10 cellular contexts compared by ENCODE assay signal in genomic region chr16:16062023-16062932, GRCh38.
DNase-seq lines count a peak whose midpoint lies in the region; ATAC-seq and TF ChIP-seq lines count a peak whose summit lies in the region.
"Had no signal": no experiment of that assay in that cellular context is flagged by ENCODE, and none has a peak within 500 bp of the region (broad histone marks: within the 10 kb centered on the region; RNA-seq: fewer than 3 reads in every experiment).

No MANE protein-coding gene starts in this region.

- ATAC-seq in Right ventricle myocardium inferior (peak; percentile 81), gastroesophageal sphincter (peak; percentile 85), GM21576 (IDR thresholded peaks at IDR 0.05; ENCODE audit: unreplicated experiment) (no peak), HG02870 (IDR thresholded peaks at IDR 0.05; ENCODE audit: unreplicated experiment) (no peak)

- in situ Hi-C loops in transverse colon (cut with MboI; ENCODE audit: low pct_ligation_motif_present in 1 of 4, low pct_unique_long_range_greater_than_20kb in 1 of 4, low sequenced_read_pairs in 3 of 4), result no loop called here

- H3K27me3 Mint-ChIP-seq in nephron progenitor cell (ENCODE audit: low read depth, poor library complexity), result no peaks in the 10 kb centered on the region

- H3K4me1 ChIP-seq in gastroesophageal sphincter (peaks cover 0 to 88% (median 9%) of the 10 kb centered on the region in 3 donors), transverse colon (peaks cover 0 to 13% (median 9%) of the 10 kb centered on the region in 4 donors)

- H3K4me3 ChIP-seq in gastroesophageal sphincter (no peak overlapping the region), transverse colon (no peak overlapping the region)

- intact Hi-C loops in Right ventricle myocardium inferior (cut with DNase I), result no loop called here
- intact Hi-C loops in cardiac septum (cut with DNase I), result no loop called here
- intact Hi-C loops in transverse colon (cut with DNase I; ENCODE audit: low total_unique reads), result loop anchor here (5.0 kb wide), 1 partner anchor 65 kb away; no protein-coding TSS in a partner anchor

- no peak overlapping the region for H3K4me3 Mint-ChIP-seq in nephron progenitor cell

- TF ChIP-seq EP300 in gastroesophageal sphincter (IDR thresholded peaks at IDR 0.05) (peak; percentile 84), transverse colon (IDR thresholded peaks at IDR 0.05; ENCODE audit: low read depth) (peak; percentile 66)

- no peaks in the 10 kb centered on the region for H3K9me3 ChIP-seq in gastroesophageal sphincter
- no peaks in the 10 kb centered on the region for H3K9me3 ChIP-seq in transverse colon

- WGBS in gastroesophageal sphincter (ENCODE audit: low coverage in 1 of 2), 2 donors, result 21 to 34% methylated on average over 10 to 12 of the region's 16 CpGs
- 70 to 80% methylated on average over 4 to 16 of the region's 16 CpGs for WGBS in transverse colon (ENCODE audit: low coverage in 1 of 2), 2 donors

- H3K27me3 ChIP-seq in gastroesophageal sphincter (no peaks in the 10 kb centered on the region), transverse colon (no peaks in the 10 kb centered on the region)

- no peaks in the 10 kb centered on the region for H3K9me3 Mint-ChIP-seq in nephron progenitor cell

- H3K36me3 ChIP-seq in gastroesophageal sphincter (peaks cover 0 to 32% of the 10 kb centered on the region in 2 donors), transverse colon (no peaks in the 10 kb centered on the region)

- peaks cover 49% of the 10 kb centered on the region for H3K36me3 Mint-ChIP-seq in nephron progenitor cell (ENCODE audit: low read depth)

- H3K27ac ChIP-seq in gastroesophageal sphincter (peak overlapping the region; percentile 86 to 93 (median 91)), transverse colon (peak overlapping the region; percentile 62 to 82 (median 72))
- H3K27ac ChIP-seq: epithelial cell of prostate had no signal

- TF ChIP-seq CTCF in gastroesophageal sphincter (IDR thresholded peaks at IDR 0.05), result peak in 3 of 4 experiments; percentile 15 to 59 (median 34)
- TF ChIP-seq CTCF in transverse colon (IDR thresholded peaks at IDR 0.05), result no peak
- TF ChIP-seq CTCF in nephron progenitor cell (IDR thresholded peaks at IDR 0.05), result no peak

- TF ChIP-seq POLR2A in gastroesophageal sphincter (IDR thresholded peaks at IDR 0.05) (no peak), transverse colon (IDR thresholded peaks at IDR 0.05) (no peak)

- no peak overlapping the region for H3K27ac Mint-ChIP-seq in nephron progenitor cell

- peaks cover 2% of the 10 kb centered on the region for H3K4me1 Mint-ChIP-seq in nephron progenitor cell

- DNase-seq in Right ventricle myocardium inferior (ENCODE audit: missing footprints), result no peak
- no peak for DNase-seq in cardiac septum (ENCODE audit: low spot score)
- peak; percentile 81 for DNase-seq in SKM-1 treated with dmso at 0.1 percent for 144 hours (lab: John Stamatoyannopoulos, UW; ENCODE audit: unreplicated experiment)
- peak; percentile 19 for DNase-seq in transverse colon
- no peak for DNase-seq in nephron progenitor cell
- DNase-seq: NCI-H1417 treated with DMSO at 0.1 percent for 48 hours had no signal

Comparison
In these comparisons a context has a peak if more than half of its experiments do, and no peak if none do; other contexts are left out.
1. ATAC-seq: peak in Right ventricle myocardium inferior (single experiment) and gastroesophageal sphincter (single experiment); none in GM21576 (single experiment) and HG02870 (single experiment).
2. DNase-seq: peak in SKM-1 treated with dmso at 0.1 percent for 144 hours (single experiment) and transverse colon (single experiment); none in Right ventricle myocardium inferior (single experiment), cardiac septum (single experiment) and nephron progenitor cell (single experiment).
3. CTCF ChIP-seq: peak in gastroesophageal sphincter (3 of 4); none in transverse colon (0 of 5) and nephron progenitor cell (single experiment).